Comparison of ENCODE assay signal across 12 cellular contexts in genomic region chr11:71076525-71077304, GRCh38.
A peak's percentile ranks its signal among the peaks of the same experiment; 100 is the strongest.
DNase-seq lines count a peak whose midpoint lies in the region; TF ChIP-seq lines count a peak whose summit lies in the region.
"Had no signal": no experiment of that assay in that cellular context is flagged by ENCODE, and none has a peak within 500 bp of the region (broad histone marks: within the 10 kb centered on the region; RNA-seq: fewer than 3 reads in every experiment).

No MANE protein-coding gene starts in this region.

- H4K20me1 ChIP-seq in BLaER1, result no peaks in the 10 kb centered on the region

- H3K27ac ChIP-seq in BLaER1 (no peak overlapping the region), neuronal stem cell (replicated peaks; ENCODE audit: low read length) (no peak overlapping the region), thyroid gland (no peak overlapping the region)
- H3K27ac ChIP-seq: C4-2B, GM23248 had no signal

- H3K4ac ChIP-seq in neuronal stem cell (ENCODE audit: low read length), result no peak overlapping the region

- H2BK120ac ChIP-seq in neuronal stem cell (ENCODE audit: low read depth, low read length), result no peak overlapping the region

- H3K9me3 ChIP-seq in BLaER1, result peaks cover 11% of the 10 kb centered on the region
- peaks cover 12% of the 10 kb centered on the region; the same call in 1 of the 2 replicates for H3K9me3 ChIP-seq in NT2/D1 (ENCODE audit: insufficient read depth, low read length)
- H3K9me3 ChIP-seq in neuronal stem cell (replicated peaks in 1 of 2; ENCODE audit: control insufficient read depth in 2 of 2, insufficient read depth in 1 of 2, low read depth in 1 of 2, low read length in 2 of 2), result peaks cover 0 to 7% of the 10 kb centered on the region in 2 donors
- no peaks in the 10 kb centered on the region for H3K9me3 ChIP-seq in thyroid gland
- H3K9me3 ChIP-seq: BE2C, Caco-2 had no signal

- WGBS in neuronal stem cell (ENCODE audit: extremely low coverage in 2 of 2, insufficient read length in 2 of 2, insufficient replicate concordance in 1 of 2), 2 donors, result 92% methylated on average over 2 of the region's 7 CpGs; no CpG with 5 or more reads in 1 of the 2 donors
- WGBS in thyroid gland, 2 donors, result 85 to 87% methylated on average over 7 of the region's 7 CpGs

- peaks cover 2% of the 10 kb centered on the region for H3K36me3 Mint-ChIP-seq in chondrocyte (ENCODE audit: low read depth)
- peaks cover 4% of the 10 kb centered on the region for H3K36me3 Mint-ChIP-seq in endothelial cell (ENCODE audit: low read depth, unreplicated experiment)

- H4K91ac ChIP-seq in neuronal stem cell (ENCODE audit: low read depth, low read length, poor library complexity), result no peak overlapping the region

- H3K9ac ChIP-seq in BLaER1, result no peak overlapping the region
- H3K9ac ChIP-seq in NT2/D1 (ENCODE audit: insufficient read length, low read depth), result no peak overlapping the region
- no peak overlapping the region for H3K9ac ChIP-seq in neuronal stem cell (ENCODE audit: low read depth, low read length, poor library complexity)
- H3K9ac ChIP-seq: GM23248 had no signal

- H3K4me1 Mint-ChIP-seq in chondrocyte (ENCODE audit: low read depth) (no peaks in the 10 kb centered on the region), endothelial cell (ENCODE audit: unreplicated experiment) (peaks cover 14% of the 10 kb centered on the region)

- no peaks in the 10 kb centered on the region for H3K79me1 ChIP-seq in neuronal stem cell (ENCODE audit: low read depth, low read length)

- no peak overlapping the region for H3K23ac ChIP-seq in neuronal stem cell (ENCODE audit: low read depth, low read length, poor library complexity)

- TF ChIP-seq POLR2A in thyroid gland (IDR thresholded peaks at IDR 0.05), result no peak

- H3K27me3 ChIP-seq in BLaER1 (no peaks in the 10 kb centered on the region), NT2/D1 (ENCODE audit: insufficient read depth, insufficient read length) (no peaks in the 10 kb centered on the region), neuronal stem cell (ENCODE audit: control insufficient read depth in 3 of 3, insufficient read depth in 3 of 3, low read depth in 1 of 3, low read length in 3 of 3) (no peaks in the 10 kb centered on the region), thyroid gland (no peaks in the 10 kb centered on the region)

- H3K4me2 ChIP-seq in BLaER1 (peak overlapping the region; percentile 42), neuronal stem cell (ENCODE audit: insufficient read depth, low read length, poor library complexity, severe bottlenecking) (no peak overlapping the region)

- intact Hi-C loops in thyroid gland (cut with DNase I), result no loop called here

- no peak overlapping the region for H4K8ac ChIP-seq in neuronal stem cell (ENCODE audit: low read depth, low read length)

- peak overlapping the region; percentile 53 for H2AFZ ChIP-seq in neuronal stem cell (ENCODE audit: low read length)
- H2AFZ ChIP-seq: GM23248 had no signal

- H3K36me3 ChIP-seq in BLaER1, result no peaks in the 10 kb centered on the region
- H3K36me3 ChIP-seq in NT2/D1 (ENCODE audit: insufficient read depth, insufficient read length, low read length), result no peaks in the 10 kb centered on the region
- no peaks in the 10 kb centered on the region for H3K36me3 ChIP-seq in neuronal stem cell (replicated peaks in 1 of 2; ENCODE audit: control insufficient read depth in 2 of 2, insufficient read depth in 2 of 2, low read length in 2 of 2)
- no peaks in the 10 kb centered on the region for H3K36me3 ChIP-seq in thyroid gland
- H3K36me3 ChIP-seq: BE2C had no signal

- H2BK12ac ChIP-seq in neuronal stem cell (ENCODE audit: low read length), result no peak overlapping the region

- no peak overlapping the region for H2BK5ac ChIP-seq in neuronal stem cell (ENCODE audit: low read length)

- peak overlapping the region; percentile 46 for H3K18ac ChIP-seq in neuronal stem cell (ENCODE audit: low read length)

- H3K27me3 Mint-ChIP-seq in chondrocyte (ENCODE audit: low read depth) (peaks cover 21% of the 10 kb centered on the region), endothelial cell (ENCODE audit: unreplicated experiment) (peaks cover 5% of the 10 kb centered on the region)

- no peak overlapping the region for H2AK5ac ChIP-seq in neuronal stem cell (ENCODE audit: low read depth, low read length)

- DNase-seq in NT2/D1 (ENCODE audit: low read depth, low spot score) (peak; percentile 38), chondrocyte (ENCODE audit: low spot score) (peak; percentile 61), neuronal stem cell (ENCODE audit: low spot score) (no peak), endothelial cell (ENCODE audit: low spot score) (no peak), thyroid gland (no peak)
- DNase-seq: BE2C; Caco-2; CD4-positive, alpha-beta T cell; GM23248; HCEC 1CT had no signal

- H3K27ac Mint-ChIP-seq in chondrocyte (ENCODE audit: unreplicated experiment) (no peak overlapping the region), endothelial cell (ENCODE audit: unreplicated experiment) (no peak overlapping the region)
- H3K27ac Mint-ChIP-seq: CD4-positive, alpha-beta T cell had no signal

- no peak overlapping the region for H3K4me3 Mint-ChIP-seq in chondrocyte (ENCODE audit: unreplicated experiment)
- no peak overlapping the region for H3K4me3 Mint-ChIP-seq in endothelial cell (ENCODE audit: unreplicated experiment)
- H3K4me3 Mint-ChIP-seq: CD4-positive, alpha-beta T cell had no signal

- H3K4me1 ChIP-seq in BLaER1 (peaks cover 43% of the 10 kb centered on the region), NT2/D1 (ENCODE audit: insufficient read depth, insufficient read length) (peaks cover 2% of the 10 kb centered on the region), neuronal stem cell (ENCODE audit: control insufficient read depth in 2 of 2, insufficient read depth in 1 of 2, low read depth in 1 of 2, low read length in 2 of 2) (peaks cover 0 to 5% of the 10 kb centered on the region in 2 donors), thyroid gland (no peaks in the 10 kb centered on the region)
- H3K4me1 ChIP-seq: BE2C, Caco-2 had no signal

- no peak overlapping the region for H3K14ac ChIP-seq in neuronal stem cell (ENCODE audit: low read length)

- H3K4me3 ChIP-seq in BLaER1 (no peak overlapping the region), NT2/D1 (ENCODE audit: insufficient read length, low read depth) (no peak overlapping the region), neuronal stem cell (ENCODE audit: low read length in 2 of 2) (no peak overlapping the region), thyroid gland (replicated peaks in 1 of 3) (no peak overlapping the region)
- H3K4me3 ChIP-seq: GM23248 had no signal

- TF ChIP-seq CTCF in chondrocyte (IDR thresholded peaks at IDR 0.05), result no peak
- no peak for TF ChIP-seq CTCF in endothelial cell (IDR thresholded peaks at IDR 0.05; ENCODE audit: unreplicated experiment)
- TF ChIP-seq CTCF in thyroid gland (IDR thresholded peaks at IDR 0.05), result no peak

- H3K9me3 Mint-ChIP-seq in chondrocyte (ENCODE audit: low read depth), result peaks cover 5% of the 10 kb centered on the region
- no peaks in the 10 kb centered on the region for H3K9me3 Mint-ChIP-seq in endothelial cell (ENCODE audit: unreplicated experiment)
- H3K9me3 Mint-ChIP-seq: CD4-positive, alpha-beta T cell had no signal

- no peak overlapping the region for H2BK15ac ChIP-seq in neuronal stem cell (ENCODE audit: low read length)

Comparison
In these comparisons a context has a peak if more than half of its experiments do, and no peak if none do; other contexts are left out.
1. DNase-seq: peak in NT2/D1 (single experiment) and chondrocyte (single experiment); none in neuronal stem cell (single experiment), endothelial cell (single experiment) and thyroid gland (0 of 2).